15 cellular contexts compared by ENCODE assay signal in the genomic region with DNA sequence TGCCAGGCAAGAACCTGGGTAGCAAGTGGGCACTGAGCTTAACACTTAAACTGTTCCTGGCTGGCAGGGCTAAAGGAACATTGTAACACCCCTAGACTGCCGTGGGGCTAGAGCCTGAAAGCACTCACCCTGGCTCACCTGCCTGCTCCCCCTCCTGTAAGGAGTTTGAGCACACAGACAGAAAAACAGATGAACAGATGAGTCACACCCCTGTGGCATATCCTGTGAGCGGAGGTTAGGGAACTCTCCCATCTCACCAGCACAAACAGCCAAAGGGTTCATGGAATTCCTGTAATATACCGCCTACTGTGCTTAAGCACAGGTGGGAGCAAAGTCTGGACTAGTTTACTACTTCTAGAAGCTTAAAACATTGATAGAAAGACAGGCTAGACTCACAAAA.
DNase-seq lines count a peak whose midpoint lies in the region; ATAC-seq and TF ChIP-seq lines count a peak whose summit lies in the region.
"Had no signal": no experiment of that assay in that cellular context is flagged by ENCODE, and none has a peak within 500 bp of the region (broad histone marks: within the 10 kb centered on the region; RNA-seq: fewer than 3 reads in every experiment).

No MANE protein-coding gene starts in this region.

- no peak for TF ChIP-seq EP300 in SK-N-SH (IDR thresholded peaks at IDR 0.05; ENCODE audit: borderline replicate concordance in 1 of 2, low read depth in 1 of 2, low read length in 1 of 2)
- no peak for TF ChIP-seq EP300 in ovary (IDR thresholded peaks at IDR 0.05)

- DNase-seq in HK-2 (ENCODE audit: unreplicated experiment) (peak; percentile 15), SK-N-SH (no peak), foreskin keratinocyte (peak; percentile 79 to 90), NCI-H526 (lab: John Stamatoyannopoulos, UW) (no peak), ovary (no peak)
- DNase-seq: BE2C, NCI-H345, SHP77 treated with DMSO at 0.1 percent for 48 hours, small intestine, T-helper 17 cell had no signal

- H3K4me1 ChIP-seq in SK-N-SH (ENCODE audit: control insufficient read depth in 1 of 2, insufficient read depth in 2 of 2, low read depth in 1 of 2, low read length in 1 of 2) = no peaks in the 10 kb centered on the region; a peak in 1 of 4 replicates
- peaks cover 7% of the 10 kb centered on the region for H3K4me1 ChIP-seq in foreskin keratinocyte
- H3K4me1 ChIP-seq in ovary (ENCODE audit: insufficient read depth) = no peaks in the 10 kb centered on the region
- H3K4me1 ChIP-seq: BE2C had no signal

- H3K4me2 ChIP-seq in SK-N-SH = no peak overlapping the region

- no peaks in the 10 kb centered on the region for H3K36me3 Mint-ChIP-seq in stimulated activated memory B cell treated with anti-CD40 and anti-IgM and Interleukin-4, amounts not matched to agents 10 μg/mL and 1 μg/mL and 100 μg/mL, for 72 hours

- H3K9ac ChIP-seq in SK-N-SH = no peak overlapping the region

- no peak overlapping the region for H3K27ac ChIP-seq in SK-N-SH (ENCODE audit: low read depth in 2 of 2, low read length in 1 of 2)
- peak overlapping the region; percentile 28 for H3K27ac ChIP-seq in foreskin keratinocyte
- no peak overlapping the region for H3K27ac ChIP-seq in ovary
- H3K27ac ChIP-seq: thoracic aorta had no signal

- no peak for TF ChIP-seq RAD21 in SK-N-SH (IDR thresholded peaks at IDR 0.05; ENCODE audit: low read length)

- ATAC-seq in foreskin keratinocyte (peak; percentile 100), HG03520 (IDR thresholded peaks at IDR 0.05; ENCODE audit: unreplicated experiment) (no peak)
- ATAC-seq in stimulated activated memory B cell treated with anti-CD40 and anti-IgM and Interleukin-4, amounts not matched to agents 10 μg/mL and 1 μg/mL and 100 μg/mL, for 72 hours = peak; percentile 27
- ATAC-seq: T-helper 17 cell had no signal

- no peaks in the 10 kb centered on the region for H4K20me1 ChIP-seq in SK-N-SH (ENCODE audit: insufficient read depth)

- H3K4me3 ChIP-seq in SK-N-SH (ENCODE audit: low read depth in 2 of 2, low read length in 1 of 2) (no peak overlapping the region), ovary (no peak overlapping the region)
- H3K4me3 ChIP-seq: lung, thoracic aorta had no signal

- WGBS in SK-N-SH (ENCODE audit: low lambda C conversion rate) = 46% methylated on average over 2 of the region's 3 CpGs
- WGBS in ovary, 3 donors = 79 to 95% (median 81%) methylated on average over 3 of the region's 3 CpGs

- no peak overlapping the region for H3K4me3 Mint-ChIP-seq in stimulated activated memory B cell treated with anti-CD40 and anti-IgM and Interleukin-4, amounts not matched to agents 10 μg/mL and 1 μg/mL and 100 μg/mL, for 72 hours
- H3K4me3 Mint-ChIP-seq: T-helper 17 cell had no signal

- intact Hi-C loops in ovary (cut with DNase I) = no loop called here

- peaks cover 3% of the 10 kb centered on the region for H3K9me3 Mint-ChIP-seq in stimulated activated memory B cell treated with anti-CD40 and anti-IgM and Interleukin-4, amounts not matched to agents 10 μg/mL and 1 μg/mL and 100 μg/mL, for 72 hours

- no peak for TF ChIP-seq CTCF in SK-N-SH (IDR thresholded peaks at IDR 0.05)
- TF ChIP-seq CTCF in foreskin keratinocyte (conservative IDR thresholded peaks at IDR 0.05) = peak; percentile 36
- TF ChIP-seq CTCF in ovary (IDR thresholded peaks at IDR 0.05) = no peak

- H3K27me3 ChIP-seq in SK-N-SH (ENCODE audit: insufficient read depth) (no peaks in the 10 kb centered on the region), foreskin keratinocyte (no peaks in the 10 kb centered on the region), ovary (no peaks in the 10 kb centered on the region)
- H3K27me3 ChIP-seq: BE2C had no signal

- CTCF ChIA-PET in SK-N-SH (lab: Yijun Ruan, JAX) = no interaction called here

- no peak for TF ChIP-seq POLR2A in ovary (IDR thresholded peaks at IDR 0.05)

- H3K9me3 ChIP-seq in SK-N-SH = no peaks in the 10 kb centered on the region
- no peaks in the 10 kb centered on the region for H3K9me3 ChIP-seq in ovary
- H3K9me3 ChIP-seq: BE2C, thoracic aorta had no signal

- 0 out of 2 replicates have a peak overlapping the region, but pooled peaks have one; percentile 63 for H2AFZ ChIP-seq in SK-N-SH (ENCODE audit: low read depth)

- no peaks in the 10 kb centered on the region for H3K79me2 ChIP-seq in SK-N-SH (ENCODE audit: insufficient read depth)

- POLR2A ChIA-PET in SK-N-SH (lab: Yijun Ruan, JAX) = no interaction called here

- no peaks in the 10 kb centered on the region for H3K27me3 Mint-ChIP-seq in stimulated activated memory B cell treated with anti-CD40 and anti-IgM and Interleukin-4, amounts not matched to agents 10 μg/mL and 1 μg/mL and 100 μg/mL, for 72 hours
- H3K27me3 Mint-ChIP-seq: T-helper 17 cell had no signal

- H3F3A ChIP-seq in SK-N-SH (replicated peaks; ENCODE audit: insufficient read depth) = no peaks in the 10 kb centered on the region

- H3K27ac Mint-ChIP-seq in stimulated activated memory B cell treated with anti-CD40 and anti-IgM and Interleukin-4, amounts not matched to agents 10 μg/mL and 1 μg/mL and 100 μg/mL, for 72 hours = no peak overlapping the region
- H3K27ac Mint-ChIP-seq: activated T-helper 2 cell treated with anti-CD3 and anti-CD28 coated beads, Interferon-gamma antibody, Interleukin-2, Interleukin-4, amounts not matched to agents 10 μg/mL and 5 μg/mL and 100 μg/mL, durations not matched to agents 14 hours and 24 hours and 36 hours; T-helper 17 cell had no signal

- H3K36me3 ChIP-seq in SK-N-SH (replicated peaks in 1 of 2; ENCODE audit: control insufficient read depth in 1 of 2, insufficient read depth in 2 of 2, low read length in 1 of 2) (no peaks in the 10 kb centered on the region), ovary (no peaks in the 10 kb centered on the region)
- H3K36me3 ChIP-seq: BE2C, thoracic aorta had no signal

- no peaks in the 10 kb centered on the region; the same call in 1 of the 2 replicates for H3K9me2 ChIP-seq in SK-N-SH

- no peaks in the 10 kb centered on the region for H3K4me1 Mint-ChIP-seq in stimulated activated memory B cell treated with anti-CD40 and anti-IgM and Interleukin-4, amounts not matched to agents 10 μg/mL and 1 μg/mL and 100 μg/mL, for 72 hours
- H3K4me1 Mint-ChIP-seq: T-helper 17 cell had no signal

TF ChIP-seq in SK-N-SH, 30 proteins besides CTCF, POLR2A, EP300 and RAD21:
- TF ChIP-seq TCF12 (IDR thresholded peaks at IDR 0.05) = peak; percentile 21; the same call in 1 of the 2 replicates
- TF ChIP-seq FOSL2 (IDR thresholded peaks at IDR 0.05; ENCODE audit: borderline replicate concordance, low read depth) = peak; percentile 59; the same call in 1 of the 2 replicates
- TF ChIP-seq RCOR1 (IDR thresholded peaks at IDR 0.05; ENCODE audit: low read length) = no peak
- TF ChIP-seq NFIC (IDR thresholded peaks at IDR 0.05; ENCODE audit: borderline replicate concordance) = no peak
- TF ChIP-seq CHD2 (IDR thresholded peaks at IDR 0.05; ENCODE audit: low read length, partially characterized antibody) = no peak
- TF ChIP-seq YY1 (IDR thresholded peaks at IDR 0.05; ENCODE audit: low read depth) = no peak
- TF ChIP-seq, protein P1, sequence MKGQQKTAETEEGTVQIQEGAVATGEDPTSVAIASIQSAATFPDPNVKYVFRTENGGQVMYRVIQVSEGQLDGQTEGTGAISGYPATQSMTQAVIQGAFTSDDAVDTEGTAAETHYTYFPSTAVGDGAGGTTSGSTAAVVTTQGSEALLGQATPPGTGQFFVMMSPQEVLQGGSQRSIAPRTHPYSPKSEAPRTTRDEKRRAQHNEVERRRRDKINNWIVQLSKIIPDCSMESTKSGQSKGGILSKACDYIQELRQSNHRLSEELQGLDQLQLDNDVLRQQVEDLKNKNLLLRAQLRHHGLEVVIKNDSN (IDR thresholded peaks at IDR 0.05; ENCODE audit: borderline replicate concordance, low read depth) = no peak

Comparison
In these comparisons a context has a peak if more than half of its experiments do, and no peak if none do; other contexts are left out.
1. DNase-seq: peak in HK-2 (single experiment) and foreskin keratinocyte (2 of 2); none in SK-N-SH (single experiment), NCI-H526 (0 of 2) and ovary (0 of 5).